ENCODE assay signal across 19 cellular contexts in genomic region chr2:150491430-150491829, GRCh38. TPM values are rescaled to one million over a fixed set of nuclear protein-coding genes. Genes with fewer than 3 reads are reported as not detected.
DNase-seq lines count a peak whose midpoint lies in the region; ATAC-seq and TF ChIP-seq lines count a peak whose summit lies in the region.
"Had no signal": no experiment of that assay in that cellular context is flagged by ENCODE, and none has a peak within 500 bp of the region (broad histone marks: within the 10 kb centered on the region; RNA-seq: fewer than 3 reads in every experiment).

No MANE protein-coding gene starts in this region.

- H3K4me1 ChIP-seq in RWPE2 (ENCODE audit: insufficient read depth, poor library complexity, severe bottlenecking) = peaks cover 39% of the 10 kb centered on the region
- peaks cover 42% of the 10 kb centered on the region for H3K4me1 ChIP-seq in skeletal muscle satellite cell (ENCODE audit: control insufficient read depth, insufficient read depth, low read length)
- no peaks in the 10 kb centered on the region for H3K4me1 ChIP-seq in transverse colon
- H3K4me1 ChIP-seq: HAP-1, SJCRH30 had no signal

- no peak for ATAC-seq in RWPE2 (ENCODE audit: low read depth)
- no peak for ATAC-seq in GM18909 (IDR thresholded peaks at IDR 0.05; ENCODE audit: poor library complexity, unreplicated experiment)

- H3K9ac ChIP-seq in skeletal muscle satellite cell (ENCODE audit: low read depth, low read length) = peak overlapping the region; percentile 49
- H3K9ac ChIP-seq: KMS-11 had no signal

- H3K4me3 ChIP-seq in RWPE2 (ENCODE audit: severe bottlenecking) (no peak overlapping the region), epithelial cell of esophagus (ENCODE audit: low read length) (no peak overlapping the region), skeletal muscle satellite cell (ENCODE audit: low read length) (no peak overlapping the region), transverse colon (no peak overlapping the region)
- H3K4me3 ChIP-seq: HAP-1, SJCRH30 had no signal

- H3K9me3 ChIP-seq in RWPE2 (ENCODE audit: severe bottlenecking) (no peaks in the 10 kb centered on the region), skeletal muscle satellite cell (replicated peaks; ENCODE audit: low read length) (no peaks in the 10 kb centered on the region), transverse colon (no peaks in the 10 kb centered on the region)
- H3K9me3 ChIP-seq: HAP-1, SJCRH30 had no signal

- TF ChIP-seq POLR2A in transverse colon (IDR thresholded peaks at IDR 0.05) = no peak

- H3K27me3 ChIP-seq in RWPE2 (ENCODE audit: insufficient read depth, poor library complexity, severe bottlenecking) (no peaks in the 10 kb centered on the region), skeletal muscle satellite cell (ENCODE audit: control insufficient read depth, insufficient read depth, low read length) (no peaks in the 10 kb centered on the region), transverse colon (no peaks in the 10 kb centered on the region)
- H3K27me3 ChIP-seq: SJCRH30 had no signal

- 75 to 78% methylated on average over 2 of the region's 2 CpGs for WGBS in transverse colon (ENCODE audit: low coverage in 1 of 2), 2 donors

- TF ChIP-seq CTCF in RWPE2 (IDR thresholded peaks at IDR 0.05; ENCODE audit: poor library complexity, severe bottlenecking) (no peak), epithelial cell of esophagus (IDR thresholded peaks at IDR 0.05; ENCODE audit: insufficient read depth, low read depth, low read length, missing control alignments) (no peak), transverse colon (IDR thresholded peaks at IDR 0.05) (no peak)

- DNase-seq in ELR (ENCODE audit: low read depth) = peak; percentile 64
- no peak for DNase-seq in RWPE2 (ENCODE audit: low spot score)
- peak; percentile 7 for DNase-seq in epithelial cell of esophagus (ENCODE audit: low read depth)
- no peak for DNase-seq in transverse colon
- no peak for DNase-seq in stimulated activated CD4-positive, alpha-beta T cell treated with anti-CD3 and anti-CD28 coated beads, Interleukin-1b, Interleukin-23, amount 100 ng/mL, for 48 hours
- DNase-seq: AML-193, DMS79 treated with DMSO at 0.1 percent for 48 hours, GDM1, MV-4-11, NCI-H1417, NCI-H187, NCI-H345, NCI-H524 treated with DMSO at 0.1 percent for 48 hours, SJCRH30 had no signal

- in situ Hi-C loops in transverse colon (cut with MboI; ENCODE audit: low pct_ligation_motif_present in 1 of 4, low pct_unique_long_range_greater_than_20kb in 1 of 4, low sequenced_read_pairs in 3 of 4) = loop anchor here (10.0 to 25.0 kb wide), 5 partner anchors 304 to 904 kb away; partner anchors contain the start of gene MMADHC (in 1 of the 4)

- H3K36me3 ChIP-seq in RWPE2 (ENCODE audit: low read depth) (peaks cover 7% of the 10 kb centered on the region), skeletal muscle satellite cell (ENCODE audit: insufficient read depth, low read length) (peaks cover 3% of the 10 kb centered on the region), transverse colon (no peaks in the 10 kb centered on the region)
- H3K36me3 ChIP-seq: HAP-1, SJCRH30 had no signal

- H3K27ac ChIP-seq in RWPE2 (ENCODE audit: poor library complexity, severe bottlenecking) = peak overlapping the region; percentile 48
- H3K27ac ChIP-seq in transverse colon = no peak overlapping the region
- H3K27ac ChIP-seq: C4-2B, KMS-11, SJCRH30 had no signal

- H3K4me2 ChIP-seq in skeletal muscle satellite cell (ENCODE audit: low read length) = no peak overlapping the region
- H3K4me2 ChIP-seq: KMS-11 had no signal

- no peak for TF ChIP-seq EP300 in transverse colon (IDR thresholded peaks at IDR 0.05; ENCODE audit: low read depth)

- intact Hi-C loops in transverse colon (cut with DNase I; ENCODE audit: low total_unique reads) = no loop called here

RNA-seq across cellular contexts. Expression of gene RND3, which starts 4.0 kb away (rescaled TPM):
- 148 and 312 TPM in 2 replicates for total RNA-seq in skeletal muscle satellite cell (2012; rRNA removed)
- total RNA-seq in transverse colon = 10 to 100 TPM; 16.5 to 54.6 (median 46.1) TPM

Comparison
In these comparisons a context has a peak if more than half of its experiments do, and no peak if none do; other contexts are left out.
1. DNase-seq: peak in ELR (single experiment) and epithelial cell of esophagus (single experiment); none in RWPE2 (single experiment), transverse colon (single experiment) and stimulated activated CD4-positive, alpha-beta T cell treated with anti-CD3 and anti-CD28 coated beads, Interleukin-1b, Interleukin-23, amount 100 ng/mL, for 48 hours (single experiment).